ENCODE assay signal across 17 cellular contexts in the genomic region with DNA sequence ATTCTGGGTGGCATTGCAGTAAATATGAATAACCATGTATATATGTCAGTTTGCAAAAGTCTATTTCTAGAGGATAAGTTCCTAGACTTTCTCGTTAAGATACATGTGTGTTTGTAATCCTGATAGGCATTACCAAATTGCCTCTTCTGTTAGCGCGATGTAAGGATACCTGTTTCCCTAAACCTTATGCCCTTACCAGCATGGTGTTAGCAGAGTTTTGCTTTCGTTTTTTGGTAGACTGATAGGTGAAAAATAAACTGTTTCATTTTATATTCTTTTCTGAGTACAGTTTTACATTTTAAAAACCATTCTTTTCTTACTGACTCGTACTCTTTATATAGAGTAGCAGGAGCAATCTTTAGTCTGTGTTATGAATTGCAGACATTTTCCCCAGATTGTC. TPM values are rescaled to one million over a fixed set of nuclear protein-coding genes. Genes with fewer than 3 reads are reported as not detected.
A peak's percentile ranks its signal among the peaks of the same experiment; 100 is the strongest.
DNase-seq lines count a peak whose midpoint lies in the region; ATAC-seq, FAIRE-seq and TF ChIP-seq lines count a peak whose summit lies in the region.
"Had no signal": no experiment of that assay in that cellular context is flagged by ENCODE, and none has a peak within 500 bp of the region (broad histone marks: within the 10 kb centered on the region; RNA-seq: fewer than 3 reads in every experiment).

No MANE protein-coding gene starts in this region.

- no peak overlapping the region for H3K4me3 Mint-ChIP-seq in T-helper 17 cell
- no peak overlapping the region for H3K4me3 Mint-ChIP-seq in T-helper 2 cell treated with Interferon-gamma antibody and Interleukin-4, amounts not matched to agents 5 μg/mL and 100 μg/mL, for 36 hours
- H3K4me3 Mint-ChIP-seq: CD8-positive, alpha-beta T cell; H9 had no signal

- no peak overlapping the region for H2BK15ac ChIP-seq in mesendoderm (replicated peaks; ENCODE audit: low read depth)

- H3K4me2 ChIP-seq in mesendoderm (ENCODE audit: low read length) = no peak overlapping the region
- H3K4me2 ChIP-seq: A549 had no signal

- H3K79me1 ChIP-seq in mesendoderm (ENCODE audit: low read length) = peaks cover 11% of the 10 kb centered on the region

- DNase-seq in D721Med (ENCODE audit: insufficient read length, low spot score) = no peak
- DNase-seq in GM18507 (ENCODE audit: extremely low spot score, insufficient read length, low read depth) = no peak
- no peak for DNase-seq in T-helper 17 cell
- no peak for DNase-seq in mesendoderm
- DNase-seq in right cardiac atrium = no peak
- no peak for DNase-seq in T-helper 2 cell treated with Interferon-gamma antibody and Interleukin-4, amounts not matched to agents 5 μg/mL and 100 μg/mL, for 36 hours (ENCODE audit: low spot score)
- DNase-seq: BE2C; CD8-positive, alpha-beta T cell; COR-L47; DND-41; GF-D8; GOT3; H9; IMR-90 had no signal

- H3K9me3 Mint-ChIP-seq in T-helper 2 cell treated with Interferon-gamma antibody and Interleukin-4, amounts not matched to agents 5 μg/mL and 100 μg/mL, for 36 hours = peaks cover 20% of the 10 kb centered on the region

- no peak overlapping the region for H2AK5ac ChIP-seq in mesendoderm (ENCODE audit: low read length)

- H3K27ac ChIP-seq in mesendoderm (ENCODE audit: low read depth, low read length) (no peak overlapping the region), right cardiac atrium (ENCODE audit: low read length) (no peak overlapping the region)
- H3K27ac ChIP-seq: A549, C4-2B had no signal

- peaks cover 22% of the 10 kb centered on the region for H3K4me1 Mint-ChIP-seq in T-helper 17 cell
- H3K4me1 Mint-ChIP-seq in T-helper 2 cell treated with Interferon-gamma antibody and Interleukin-4, amounts not matched to agents 5 μg/mL and 100 μg/mL, for 36 hours (ENCODE audit: low read depth) = peaks cover 7% of the 10 kb centered on the region

- H3K4me3 ChIP-seq in mesendoderm (ENCODE audit: low read length) = no peak overlapping the region
- no peak overlapping the region for H3K4me3 ChIP-seq in right cardiac atrium (ENCODE audit: low read length)
- H3K4me3 ChIP-seq: A549 had no signal

- no peak overlapping the region for H3K23ac ChIP-seq in mesendoderm (ENCODE audit: low read length)

- no peak for TF ChIP-seq CTCF in D721Med (IDR thresholded peaks at IDR 0.05; ENCODE audit: insufficient read depth, missing control alignments)

- H3K56ac ChIP-seq in mesendoderm (ENCODE audit: low read length) = no peak overlapping the region

- peaks cover 67% of the 10 kb centered on the region for H3K79me2 ChIP-seq in mesendoderm (ENCODE audit: control insufficient read depth, insufficient read depth, low read length)

- WGBS in mesendoderm (ENCODE audit: extremely low coverage, insufficient coverage, low lambda C conversion rate) = no CpG with 5 or more reads among the region's 5 CpGs
- WGBS in right cardiac atrium = 95% methylated on average over 5 of the region's 5 CpGs

- H3K36me3 Mint-ChIP-seq in T-helper 17 cell (ENCODE audit: low read depth) = no peaks in the 10 kb centered on the region
- peaks cover 13% of the 10 kb centered on the region for H3K36me3 Mint-ChIP-seq in T-helper 2 cell treated with Interferon-gamma antibody and Interleukin-4, amounts not matched to agents 5 μg/mL and 100 μg/mL, for 36 hours (ENCODE audit: low read depth)

- H4K8ac ChIP-seq in mesendoderm (ENCODE audit: low read depth, low read length) = no peak overlapping the region

- peak overlapping the region; percentile 36 for H3K4ac ChIP-seq in mesendoderm (ENCODE audit: low read depth, low read length)

- H3K9ac ChIP-seq in mesendoderm (ENCODE audit: low read length) = no peak overlapping the region

- H3K27me3 Mint-ChIP-seq in T-helper 17 cell = no peaks in the 10 kb centered on the region
- peaks cover 41% of the 10 kb centered on the region for H3K27me3 Mint-ChIP-seq in T-helper 2 cell treated with Interferon-gamma antibody and Interleukin-4, amounts not matched to agents 5 μg/mL and 100 μg/mL, for 36 hours (ENCODE audit: low read depth)

- no peak overlapping the region for H2BK5ac ChIP-seq in mesendoderm (ENCODE audit: low read length)

- H3K27ac Mint-ChIP-seq in T-helper 17 cell = peak overlapping the region; percentile 8
- no peak overlapping the region for H3K27ac Mint-ChIP-seq in T-helper 2 cell treated with Interferon-gamma antibody and Interleukin-4, amounts not matched to agents 5 μg/mL and 100 μg/mL, for 36 hours
- H3K27ac Mint-ChIP-seq: CD8-positive, alpha-beta T cell had no signal

- H3K18ac ChIP-seq in mesendoderm (ENCODE audit: low read length) = no peak overlapping the region

- H4K5ac ChIP-seq in mesendoderm (ENCODE audit: low read length) = no peak overlapping the region

- ATAC-seq in T-helper 17 cell (no peak), right cardiac atrium (no peak), GM19467 (IDR thresholded peaks at IDR 0.05; ENCODE audit: unreplicated experiment) (no peak)
- ATAC-seq: A549; CD8-positive, alpha-beta T cell had no signal

- H3K4me1 ChIP-seq in mesendoderm (ENCODE audit: control insufficient read depth, low read depth, low read length) = peaks cover 4% of the 10 kb centered on the region
- H3K4me1 ChIP-seq in right cardiac atrium (ENCODE audit: control insufficient read depth, insufficient read depth, low read length) = peaks cover 4% of the 10 kb centered on the region
- H3K4me1 ChIP-seq: BE2C had no signal

- peak; percentile 55 for FAIRE-seq in D721Med (lab: Jason Lieb, UNC)
- peak; percentile 31 for FAIRE-seq in GM18507 (lab: Jason Lieb, UNC)
- FAIRE-seq: A549 had no signal

- peaks cover 3% of the 10 kb centered on the region for H3K9me3 ChIP-seq in T-helper 17 cell (ENCODE audit: control insufficient read depth, low read length, poor library complexity, severe bottlenecking)
- H3K9me3 ChIP-seq in right cardiac atrium (ENCODE audit: control insufficient read depth, low read length) = no peaks in the 10 kb centered on the region
- H3K9me3 ChIP-seq: BE2C had no signal

- no peaks in the 10 kb centered on the region for H3K36me3 ChIP-seq in mesendoderm (ENCODE audit: control insufficient read depth, insufficient read depth, low read length)
- H3K36me3 ChIP-seq: BE2C had no signal

- intact Hi-C loops in right cardiac atrium (cut with DNase I) = no loop called here

- H3K27me3 ChIP-seq in mesendoderm (ENCODE audit: insufficient read depth, low read length, poor library complexity) (no peaks in the 10 kb centered on the region), right cardiac atrium (ENCODE audit: control insufficient read depth, insufficient read depth) (no peaks in the 10 kb centered on the region)
- H3K27me3 ChIP-seq: BE2C had no signal

- H2BK120ac ChIP-seq in mesendoderm (ENCODE audit: low read depth, low read length) = no peak overlapping the region

RNA-seq across cellular contexts. Expression of gene SNX9, which starts 32.3 kb away (rescaled TPM):
- 10 to 100 TPM; 21.2 to 38.9 TPM for total RNA-seq in T-helper 17 cell
- 28.5 TPM for polyA plus RNA-seq in mesendoderm (2013, experiment 1 of 2)
- 29.3 TPM for polyA plus RNA-seq in mesendoderm (2013, experiment 2 of 2)
- total RNA-seq in right cardiac atrium = 10 to 100 TPM; 33.0 to 41.9 (median 38.7) TPM
- 24.1 TPM for polyA plus RNA-seq in right cardiac atrium
